Comparison of ENCODE assay signal across 9 cellular contexts in genomic region chr9:134396258-134396742, GRCh38.
DNase-seq lines count a peak whose midpoint lies in the region; ATAC-seq, FAIRE-seq and TF ChIP-seq lines count a peak whose summit lies in the region.
"Had no signal": no experiment of that assay in that cellular context is flagged by ENCODE, and none has a peak within 500 bp of the region (broad histone marks: within the 10 kb centered on the region; RNA-seq: fewer than 3 reads in every experiment).

No MANE protein-coding gene starts in this region.

- H3K27me3 ChIP-seq in CD4-positive, alpha-beta T cell (ENCODE audit: control insufficient read depth, insufficient read depth, low read length) = no peaks in the 10 kb centered on the region
- H3K27me3 ChIP-seq in lower lobe of right lung (ENCODE audit: low read depth) (no peaks in the 10 kb centered on the region), osteoblast (ENCODE audit: insufficient read depth, low read length) (no peaks in the 10 kb centered on the region)

- peak in 7 of 10 experiments; percentile 12 to 42 (median 26) for DNase-seq in CD4-positive, alpha-beta T cell
- DNase-seq in activated CD8-positive, alpha-beta memory T cell treated with anti-CD3 and anti-CD28 coated beads for 24 hours = peak; percentile 82
- DNase-seq in lower lobe of right lung (peak; percentile 77), frontal cortex (ENCODE audit: low spot score in 2 of 2) (no peak), osteoblast (ENCODE audit: insufficient read length, low spot score, missing footprints) (no peak), cerebellar nuclear complex (lab: John Stamatoyannopoulos, UW) (no peak), NCI-H82 (lab: John Stamatoyannopoulos, UW) (no peak)

- peaks cover 76% of the 10 kb centered on the region for H3K4me1 ChIP-seq in lower lobe of right lung
- H3K4me1 ChIP-seq in osteoblast (ENCODE audit: insufficient read depth, low read length) = peaks cover 5% of the 10 kb centered on the region

- POLR2A ChIA-PET in CD4-positive, alpha-beta T cell (lab: Charles Lee) = interaction anchor here (0.6 to 1.8 kb wide), 5 partner anchors 10 to 231 kb away, joined by 3 to 7 read pairs (median 3); no protein-coding TSS in a partner anchor

- ATAC-seq in CD4-positive, alpha-beta T cell (ENCODE audit: poor library complexity) = peak; percentile 8
- ATAC-seq in HG03175 (IDR thresholded peaks at IDR 0.05; ENCODE audit: unreplicated experiment) (peak; percentile 29), lower lobe of right lung (peak; percentile 38 to 43)

- H3K79me2 ChIP-seq in osteoblast (ENCODE audit: insufficient read depth, low read length) = peaks cover 96% of the 10 kb centered on the region

- H3K27ac Mint-ChIP-seq in CD4-positive, alpha-beta T cell = peak overlapping the region; percentile 99
- H3K27ac Mint-ChIP-seq: nephron had no signal

- CTCF ChIA-PET in CD4-positive, alpha-beta T cell (lab: Charles Lee) = interaction anchor here (2.2 kb wide), 1 partner anchor 47 kb away, joined by 9 read pairs; no protein-coding TSS in a partner anchor

- H3K27me3 Mint-ChIP-seq in CD4-positive, alpha-beta T cell = no peaks in the 10 kb centered on the region

- H3K36me3 ChIP-seq in lower lobe of right lung = peaks cover 4% of the 10 kb centered on the region
- H3K36me3 ChIP-seq in osteoblast (ENCODE audit: insufficient read depth, low read length) = no peaks in the 10 kb centered on the region

- H3K27ac ChIP-seq in CD4-positive, alpha-beta T cell (ENCODE audit: low read depth, low read length) = peak overlapping the region; percentile 69
- H3K27ac ChIP-seq in lower lobe of right lung (peak overlapping the region; percentile 70), osteoblast (ENCODE audit: low read depth, low read length) (no peak overlapping the region)

- no peak for FAIRE-seq in frontal cortex (lab: Jason Lieb, UNC)

- no peak overlapping the region for H2AFZ ChIP-seq in osteoblast (ENCODE audit: low read length)

- H3K4me3 Mint-ChIP-seq in CD4-positive, alpha-beta T cell = peak overlapping the region; percentile 83
- H3K4me3 Mint-ChIP-seq: nephron had no signal

- H3K9me3 ChIP-seq in CD4-positive, alpha-beta T cell (ENCODE audit: control insufficient read depth, low read length) = peaks cover 5% of the 10 kb centered on the region
- H3K9me3 ChIP-seq in lower lobe of right lung = peaks cover 7% of the 10 kb centered on the region
- peaks cover 5% of the 10 kb centered on the region for H3K9me3 ChIP-seq in osteoblast (ENCODE audit: low read depth, low read length)

- H3K4me3 ChIP-seq in lower lobe of right lung (peak overlapping the region; percentile 14), osteoblast (ENCODE audit: insufficient read depth, low read length) (no peak overlapping the region)

- peaks cover 3% of the 10 kb centered on the region for H3K9me3 Mint-ChIP-seq in CD4-positive, alpha-beta T cell
- H3K9me3 Mint-ChIP-seq: nephron had no signal

- no peaks in the 10 kb centered on the region for H3K36me3 Mint-ChIP-seq in CD4-positive, alpha-beta T cell (ENCODE audit: low read depth)

- H4K20me1 ChIP-seq in osteoblast (ENCODE audit: insufficient read depth, low read length) = peaks cover 88% of the 10 kb centered on the region

- no peak overlapping the region for H3K4me2 ChIP-seq in osteoblast (ENCODE audit: insufficient read depth, low read length)

- intact Hi-C loops in CD4-positive, alpha-beta T cell (cut with DNase I, micrococcal nuclease) = no loop called here
- intact Hi-C loops in lower lobe of right lung (cut with DNase I) = no loop called here

- TF ChIP-seq CTCF in CD4-positive, alpha-beta T cell (IDR thresholded peaks at IDR 0.05) = no peak
- no peak for TF ChIP-seq CTCF in lower lobe of right lung (IDR thresholded peaks at IDR 0.05)
- no peak for TF ChIP-seq CTCF in osteoblast (IDR thresholded peaks at IDR 0.05; ENCODE audit: extremely low read depth, low read depth, low read length)

- peaks cover 48% of the 10 kb centered on the region for H3K4me1 Mint-ChIP-seq in CD4-positive, alpha-beta T cell (ENCODE audit: low read depth)

Comparison
In these comparisons a context has a peak if more than half of its experiments do, and no peak if none do; other contexts are left out.
1. DNase-seq: peak in CD4-positive, alpha-beta T cell (7 of 10), activated CD8-positive, alpha-beta memory T cell treated with anti-CD3 and anti-CD28 coated beads for 24 hours (single experiment) and lower lobe of right lung (single experiment); none in frontal cortex (0 of 2), osteoblast (single experiment), cerebellar nuclear complex (0 of 2) and NCI-H82 (single experiment).
2. Peak in every context shown above with its lines, with median percentiles within 50 percentile points of each other: ATAC-seq.